In genomic region chr16:2251281-2252111, GRCh38 we compare ENCODE assay signal across 8 cellular contexts. TPM values are rescaled to one million over a fixed set of nuclear protein-coding genes. Genes with fewer than 3 reads are reported as not detected.
DNase-seq lines count a peak whose midpoint lies in the region; ATAC-seq and TF ChIP-seq lines count a peak whose summit lies in the region.

A gene with protein sequence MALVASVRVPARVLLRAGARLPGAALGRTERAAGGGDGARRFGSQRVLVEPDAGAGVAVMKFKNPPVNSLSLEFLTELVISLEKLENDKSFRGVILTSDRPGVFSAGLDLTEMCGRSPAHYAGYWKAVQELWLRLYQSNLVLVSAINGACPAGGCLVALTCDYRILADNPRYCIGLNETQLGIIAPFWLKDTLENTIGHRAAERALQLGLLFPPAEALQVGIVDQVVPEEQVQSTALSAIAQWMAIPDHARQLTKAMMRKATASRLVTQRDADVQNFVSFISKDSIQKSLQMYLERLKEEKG (minus strand): TSS chr16:2251587. CDS start chr16:2251566, 21 bp downstream.

- peaks cover 4 to 64% (median 34%) of the 10 kb centered on the region in 9 donors for H3K36me3 ChIP-seq in heart right ventricle
- peaks cover 44% of the 10 kb centered on the region for H3K36me3 ChIP-seq in upper lobe of right lung

- peak within 1 kb of the TSS; percentile 46 to 99 (median 76) for H3K4me3 ChIP-seq in heart right ventricle
- H3K4me3 ChIP-seq in upper lobe of right lung, result peak within 1 kb of the TSS; percentile 70

- peaks cover 7 to 28% (median 18%) of the 10 kb centered on the region in 9 donors for H3K4me1 ChIP-seq in heart right ventricle
- H3K4me1 ChIP-seq in upper lobe of right lung, result peaks cover 16% of the 10 kb centered on the region

- 2% methylated on average over 69 to 90 of the region's 90 CpGs for WGBS in heart right ventricle, 2 donors

- intact Hi-C loops in heart right ventricle (cut with DNase I) (loop anchor here in 3 of 10 donors (5.0 to 10.0 kb wide), 4 partner anchors 94 to 251 kb away; partner anchors contain the start of genes NHERF2 (in 1 of the 3) and TRAF7 (in 1 of the 3)), posterior vena cava (cut with DNase I) (no loop called here), upper lobe of right lung (cut with DNase I) (no loop called here)

- H3K27ac ChIP-seq in heart right ventricle, result peak within 1 kb of the TSS; percentile 82 to 98 (median 94)
- peak within 1 kb of the TSS; percentile 83 for H3K27ac ChIP-seq in upper lobe of right lung

- H3K9me3 ChIP-seq in heart right ventricle (no peaks in the 10 kb centered on the region), upper lobe of right lung (no peaks in the 10 kb centered on the region)

- peak; percentile 82 for ATAC-seq in HG02623 (IDR thresholded peaks at IDR 0.05; ENCODE audit: unreplicated experiment)
- ATAC-seq in heart right ventricle, result peak; percentile 96 to 99 (median 98)
- peak; percentile 99 for ATAC-seq in upper lobe of right lung

- peak; percentile 92 to 98 (median 95) for DNase-seq in NCI-H1417 (lab: John Stamatoyannopoulos, UW)
- peak; percentile 65 to 89 (median 72) for DNase-seq in T-helper 1 cell
- DNase-seq in amniotic epithelial cell (ENCODE audit: low read depth), result peak; percentile 92
- peak; percentile 96 to 99 for DNase-seq in heart right ventricle
- DNase-seq in posterior vena cava (ENCODE audit: low spot score), result peak; percentile 99
- peak; percentile 98 for DNase-seq in upper lobe of right lung

- TF ChIP-seq CTCF in GM12872 (IDR thresholded peaks at IDR 0.05; ENCODE audit: insufficient read depth, low read depth, low read length), result peak; percentile 60
- peak; percentile 57 to 94 (median 79) for TF ChIP-seq CTCF in heart right ventricle (IDR thresholded peaks at IDR 0.05)
- peak; percentile 76 for TF ChIP-seq CTCF in upper lobe of right lung (IDR thresholded peaks at IDR 0.05)

- no peaks in the 10 kb centered on the region for H3K27me3 ChIP-seq in heart right ventricle
- H3K27me3 ChIP-seq in upper lobe of right lung, result no peaks in the 10 kb centered on the region

RNA-seq across cellular contexts. Expression of the gene that starts here (rescaled TPM):
- 100 to 1,000 TPM; 118 to 243 (median 153) TPM for total RNA-seq in heart right ventricle
- 100 to 1,000 TPM; 256 to 491 TPM for polyA plus RNA-seq in heart right ventricle
- total RNA-seq in posterior vena cava, result 10 to 100 TPM; 30.2 to 31.9 TPM
- 46.2 TPM for total RNA-seq in upper lobe of right lung

Comparison
In these comparisons a context has a peak if more than half of its experiments do, and no peak if none do; other contexts are left out.
1. Peak in every context shown above with its lines: DNase-seq, ATAC-seq, H3K4me3 ChIP-seq and H3K27ac ChIP-seq.